ENCODE assay signal across 8 cellular contexts in genomic region chr14:69611264-69612013, GRCh38. TPM values are rescaled to one million over a fixed set of nuclear protein-coding genes. Genes with fewer than 3 reads are reported as not detected.
DNase-seq lines count a peak whose midpoint lies in the region; ATAC-seq, FAIRE-seq and TF ChIP-seq lines count a peak whose summit lies in the region.

TSS of gene SUSD6 (plus strand) at chr14:69611596. CDS start at chr14:69658593, 46,997 bp downstream.

- peaks cover 12% of the 10 kb centered on the region; the same call in 1 of the 2 replicates for H3K79me2 ChIP-seq in PC-9 (ENCODE audit: low read depth)

- peak within 1 kb of the TSS; percentile 74 for H3K4me3 ChIP-seq in PC-9
- H3K4me3 ChIP-seq in esophagus (ENCODE audit: low read depth in 1 of 2, low read length in 2 of 2), result peak within 1 kb of the TSS; percentile 86 to 87
- H3K4me3 ChIP-seq in muscle layer of colon (ENCODE audit: low read depth in 1 of 2, low read length in 2 of 2), result peak within 1 kb of the TSS; percentile 67 to 87

- peaks cover 8% of the 10 kb centered on the region; the same call in 1 of the 2 replicates for H3F3A ChIP-seq in PC-9 (ENCODE audit: insufficient read depth, low read depth)

- H3K9me3 Mint-ChIP-seq in activated T-cell treated with anti-CD3 and anti-CD28 coated beads, Interleukin-2, amount 50 U/mL, for 4 hours, result no peaks in the 10 kb centered on the region

- POLR2A ChIA-PET in PC-9 (lab: Charles Lee; ENCODE audit: unreplicated experiment), result interaction anchor here (0.5 to 0.8 kb wide), 3 partner anchors 42 to 85 kb away, joined by 4 to 7 read pairs (median 4); no protein-coding TSS in a partner anchor

- H3K9me2 ChIP-seq in PC-9 (ENCODE audit: insufficient read depth), result no peaks in the 10 kb centered on the region

- H3K4me1 ChIP-seq in PC-9 (replicated peaks; ENCODE audit: insufficient read depth) (peaks cover 17% of the 10 kb centered on the region), esophagus (ENCODE audit: control insufficient read depth in 2 of 2, insufficient read depth in 2 of 2, low read length in 1 of 2) (peaks cover 0 to 8% of the 10 kb centered on the region in 2 donors), muscle layer of colon (ENCODE audit: insufficient read depth, low read length) (peaks cover 50% of the 10 kb centered on the region)

- no peak for FAIRE-seq in D721Med (lab: Jason Lieb, UNC)

- no peaks in the 10 kb centered on the region for H3K36me3 ChIP-seq in PC-9 (ENCODE audit: low read depth)
- no peaks in the 10 kb centered on the region for H3K36me3 ChIP-seq in esophagus (ENCODE audit: control insufficient read depth in 2 of 2, insufficient read depth in 2 of 2, low read length in 1 of 2)
- no peaks in the 10 kb centered on the region for H3K36me3 ChIP-seq in muscle layer of colon (ENCODE audit: insufficient read depth, low read length)

- H2AFZ ChIP-seq in PC-9, result peak within 1 kb of the TSS; percentile 95

- peak within 1 kb of the TSS; percentile 99 for H3K4me3 Mint-ChIP-seq in activated T-cell treated with anti-CD3 and anti-CD28 coated beads, Interleukin-2, amount 50 U/mL, for 4 hours

- H3K27me3 Mint-ChIP-seq in activated T-cell treated with anti-CD3 and anti-CD28 coated beads, Interleukin-2, amount 50 U/mL, for 4 hours (ENCODE audit: low read depth), result no peaks in the 10 kb centered on the region

- DNase-seq in D721Med (ENCODE audit: insufficient read length, low spot score) (peak; percentile 62), KG1 (lab: John Stamatoyannopoulos, UW) (peak; percentile 84), PC-9 (peak; percentile 65 to 91)
- peak; percentile 84 for DNase-seq in activated T-cell treated with anti-CD3 and anti-CD28 coated beads, Interleukin-2, amount 50 U/mL, for 4 hours
- DNase-seq in stimulated activated CD8-positive, alpha-beta memory T cell treated with anti-CD3 and anti-CD28 coated beads, Interleukin-7, amount 100 ng/mL, for 24 hours (ENCODE audit: low read depth), result peak; percentile 71

- H3K4me2 ChIP-seq in PC-9, result peak within 1 kb of the TSS; percentile 92

- no peaks in the 10 kb centered on the region for H4K20me1 ChIP-seq in PC-9 (ENCODE audit: insufficient read depth)

- H3K27ac ChIP-seq in PC-9 (no peak within 1 kb of the TSS), esophagus (ENCODE audit: low read depth in 2 of 2, low read length in 1 of 2) (peak within 1 kb of the TSS; percentile 97 to 98), muscle layer of colon (ENCODE audit: low read depth, low read length) (peak within 1 kb of the TSS; percentile 94)

- TF ChIP-seq CTCF in D721Med (IDR thresholded peaks at IDR 0.05; ENCODE audit: insufficient read depth, missing control alignments) (no peak), PC-9 (conservative IDR thresholded peaks at IDR 0.05) (no peak)

- 0 to 1% methylated on average over 85 to 103 of the region's 103 CpGs for WGBS in esophagus, 2 donors

- peak within 1 kb of the TSS; percentile 94 for H3K9ac ChIP-seq in muscle layer of colon (ENCODE audit: low read length)

- H3K27me3 ChIP-seq in PC-9 (ENCODE audit: insufficient read depth, low read depth) (no peaks in the 10 kb centered on the region), esophagus (ENCODE audit: control insufficient read depth in 1 of 2, insufficient read depth in 2 of 2, low read length in 2 of 2) (no peaks in the 10 kb centered on the region), muscle layer of colon (ENCODE audit: control insufficient read depth in 1 of 2, insufficient read depth in 2 of 2, low read length in 2 of 2) (no peaks in the 10 kb centered on the region)

- H3K4me1 Mint-ChIP-seq in activated T-cell treated with anti-CD3 and anti-CD28 coated beads, Interleukin-2, amount 50 U/mL, for 4 hours (ENCODE audit: low read depth), result peaks cover 44% of the 10 kb centered on the region

- BruUV-seq in PC-9 (replicated peaks; lab: Mats Ljungman, UMichigan), result no TSS peak

- H3K36me3 Mint-ChIP-seq in activated T-cell treated with anti-CD3 and anti-CD28 coated beads, Interleukin-2, amount 50 U/mL, for 4 hours (ENCODE audit: insufficient read depth), result peaks cover 17% of the 10 kb centered on the region

- intact Hi-C loops in PC-9 (cut with micrococcal nuclease; ENCODE audit: unreplicated experiment), result loop anchor here (1.0 to 2.0 kb wide), 4 partner anchors 19 to 105 kb away; no protein-coding TSS in a partner anchor

- no peaks in the 10 kb centered on the region for H3K9me3 ChIP-seq in PC-9 (ENCODE audit: insufficient read depth, low read depth)
- H3K9me3 ChIP-seq in esophagus (ENCODE audit: control insufficient read depth in 2 of 2, insufficient read depth in 1 of 2, low read depth in 1 of 2, low read length in 1 of 2), result no peaks in the 10 kb centered on the region
- no peaks in the 10 kb centered on the region for H3K9me3 ChIP-seq in muscle layer of colon (ENCODE audit: low read length)

- peak; percentile 44 for ATAC-seq in GM21576 (IDR thresholded peaks at IDR 0.05; ENCODE audit: unreplicated experiment)
- ATAC-seq in activated T-cell treated with anti-CD3 and anti-CD28 coated beads, Interleukin-2, amount 50 U/mL, for 4 hours, result peak; percentile 80 to 81

- CTCF ChIA-PET in PC-9 (lab: Charles Lee), result interaction anchor here (0.6 kb wide), 3 partner anchors 21 to 27 kb away, joined by 3 to 10 read pairs (median 4); no protein-coding TSS in a partner anchor

RNA-seq across cellular contexts. Expression of gene SUSD6, which starts in this region (rescaled TPM):
- 24.1 and 43.3 TPM in 2 replicates for total RNA-seq in PC-9 (2021)
- total RNA-seq in activated T-cell treated with anti-CD3 and anti-CD28 coated beads, Interleukin-2, amount 50 U/mL, for 4 hours, result 100 to 1,000 TPM in 2 of 3 donors, 10 to 100 TPM in 1; 97.4 to 108 (median 103) TPM
- polyA plus RNA-seq in esophagus, result 10 to 100 TPM; 16.2 to 30.3 TPM
